ENCODE assay signal across 1 cellular context in genomic region chr16:74580828-74581227, GRCh38.
A peak's percentile ranks its signal among the peaks of the same experiment; 100 is the strongest.
TF ChIP-seq lines count a peak whose summit lies in the region.

No MANE protein-coding gene starts in this region.

TF ChIP-seq in GM12878, 131 proteins besides CTCF, POLR2A, EP300 and RAD21 (continued from another document and continues in another):
- TF ChIP-seq PRDM15 (CRISPR knock-in tag; IDR thresholded peaks at IDR 0.05), result no peak
- TF ChIP-seq RUNX3 (IDR thresholded peaks at IDR 0.05; ENCODE audit: low read length), result peak; percentile 85
- TF ChIP-seq TARDBP (IDR thresholded peaks at IDR 0.05; ENCODE audit: borderline replicate concordance), result no peak
- no peak for TF ChIP-seq EGR1 (IDR thresholded peaks at IDR 0.05; ENCODE audit: borderline replicate concordance in 1 of 2, low read depth in 2 of 2, low read length in 2 of 2)
- no peak for TF ChIP-seq IRF5 (IDR thresholded peaks at IDR 0.05; ENCODE audit: borderline replicate concordance)
- TF ChIP-seq STAT3 (IDR thresholded peaks at IDR 0.05; ENCODE audit: low read depth, low read length), result no peak
- no peak for TF ChIP-seq CUX1 (IDR thresholded peaks at IDR 0.05; ENCODE audit: insufficient replicate concordance, low read depth, low read length)
- no peak for TF ChIP-seq RELA (IDR thresholded peaks at IDR 0.05; ENCODE audit: borderline replicate concordance, partially characterized antibody)
- TF ChIP-seq BACH1 (IDR thresholded peaks at IDR 0.05; ENCODE audit: borderline replicate concordance), result no peak
- peak; percentile 47; the same call in 1 of the 2 replicates for TF ChIP-seq RAD51 (IDR thresholded peaks at IDR 0.05)
- no peak for TF ChIP-seq ZNF687 (IDR thresholded peaks at IDR 0.05)
- no peak for TF ChIP-seq USF2 (IDR thresholded peaks at IDR 0.05; ENCODE audit: borderline replicate concordance, low read depth, low read length)
- TF ChIP-seq HCFC1 (IDR thresholded peaks at IDR 0.05; ENCODE audit: low read length), result no peak
- TF ChIP-seq USF1 (IDR thresholded peaks at IDR 0.05; ENCODE audit: borderline replicate concordance, extremely low read length, insufficient read depth, low read depth, low read length), result no peak
- no peak for TF ChIP-seq CBX3 (IDR thresholded peaks at IDR 0.05; ENCODE audit: borderline replicate concordance, low read depth)
- no peak for TF ChIP-seq PML (IDR thresholded peaks at IDR 0.05; ENCODE audit: low read length)
- TF ChIP-seq IKZF2 (IDR thresholded peaks at IDR 0.05), result peak; percentile 76 to 82; a peak in 3 of 4 replicates
- no peak for TF ChIP-seq SIX5 (IDR thresholded peaks at IDR 0.05; ENCODE audit: low read depth, low read length, severe bottlenecking)
- TF ChIP-seq MYB (IDR thresholded peaks at IDR 0.05; ENCODE audit: borderline replicate concordance, low read depth, low read length), result no peak
- peak; percentile 66; the same call in 1 of the 2 replicates for TF ChIP-seq MTA2 (IDR thresholded peaks at IDR 0.05; ENCODE audit: low read depth)
- TF ChIP-seq ZBTB33 (IDR thresholded peaks at IDR 0.05), result no peak
- TF ChIP-seq CHD1 (IDR thresholded peaks at IDR 0.05; ENCODE audit: low read depth, low read length), result no peak
- TF ChIP-seq SMAD5 (IDR thresholded peaks at IDR 0.05; ENCODE audit: low read depth), result no peak
- TF ChIP-seq NBN (IDR thresholded peaks at IDR 0.05), result peak; percentile 61
- no peak for TF ChIP-seq REST (IDR thresholded peaks at IDR 0.05; ENCODE audit: low read depth, low read length)
- peak; percentile 58; the same call in 1 of the 2 replicates for TF ChIP-seq MTA3 (IDR thresholded peaks at IDR 0.05; ENCODE audit: borderline replicate concordance, low read length)
- TF ChIP-seq TBL1XR1 (IDR thresholded peaks at IDR 0.05; ENCODE audit: low read depth, low read length), result no peak
- TF ChIP-seq STAT1 (conservative IDR thresholded peaks at IDR 0.05), result no peak
- TF ChIP-seq DPF2 (IDR thresholded peaks at IDR 0.05), result 0 out of 2 replicates have a peak, but pooled peaks have one; percentile 13
- no peak for TF ChIP-seq HDGF (IDR thresholded peaks at IDR 0.05)
- no peak for TF ChIP-seq ZNF207 (IDR thresholded peaks at IDR 0.05; ENCODE audit: borderline replicate concordance)
- TF ChIP-seq ELK1 (IDR thresholded peaks at IDR 0.05; ENCODE audit: low read depth, low read length), result no peak
- no peak for TF ChIP-seq MYC (IDR thresholded peaks at IDR 0.05; ENCODE audit: insufficient read depth, insufficient read length, insufficient replicate concordance, low read length, severe bottlenecking)
- TF ChIP-seq ZNF274 (IDR thresholded peaks at IDR 0.05; ENCODE audit: insufficient read depth, insufficient read length), result no peak
- TF ChIP-seq MEF2A (IDR thresholded peaks at IDR 0.05; ENCODE audit: insufficient read depth, low read depth, low read length), result peak; percentile 93
